ENCODE assay signal across 10 cellular contexts in the genomic region with DNA sequence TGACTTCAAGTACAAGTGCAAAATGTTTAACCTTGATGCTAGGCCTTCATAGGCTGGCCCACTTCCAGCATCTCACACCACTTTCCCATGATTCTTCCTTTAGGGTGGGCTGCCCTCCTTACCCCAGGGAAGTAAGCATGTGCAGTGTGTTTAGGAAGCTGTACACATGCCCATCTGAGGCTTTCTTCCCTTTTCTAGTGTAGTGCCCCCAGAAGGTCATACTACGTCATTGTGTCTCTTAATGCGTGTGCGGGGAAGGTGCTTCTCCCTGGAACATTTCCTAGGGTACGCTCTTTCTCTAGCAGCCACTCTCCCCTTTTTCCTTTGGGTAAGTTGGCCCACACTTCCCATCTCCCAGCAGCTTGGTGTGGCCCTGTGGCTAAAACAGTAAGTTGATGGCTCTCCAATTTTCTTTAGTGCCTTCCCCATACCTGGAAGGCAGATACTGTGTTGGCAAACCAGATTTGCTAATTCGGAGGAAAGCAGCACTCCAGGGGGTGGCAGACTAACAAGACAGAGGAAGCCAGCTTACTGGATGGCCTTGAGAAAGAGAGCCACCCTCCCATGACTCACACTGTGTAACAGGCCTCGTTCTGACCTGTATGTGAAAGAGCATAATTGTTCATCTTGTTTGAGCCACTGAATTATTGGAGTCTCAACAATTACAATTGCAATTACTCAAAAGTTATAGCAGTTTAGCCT. TPM values are rescaled to one million over a fixed set of nuclear protein-coding genes. Genes with fewer than 3 reads are reported as not detected.
DNase-seq lines count a peak whose midpoint lies in the region; ATAC-seq, FAIRE-seq and TF ChIP-seq lines count a peak whose summit lies in the region.
"Had no signal": no experiment of that assay in that cellular context is flagged by ENCODE, and none has a peak within 500 bp of the region (broad histone marks: within the 10 kb centered on the region; RNA-seq: fewer than 3 reads in every experiment).

No MANE protein-coding gene starts in this region.

- peak; percentile 78 for FAIRE-seq in H1 (lab: Jason Lieb, UNC)

- H3K36me3 ChIP-seq in GM23248 (ENCODE audit: low read depth) (no peaks in the 10 kb centered on the region), H1 (ENCODE audit: control insufficient read depth in 2 of 4, insufficient read depth in 4 of 4, low read length in 3 of 4) (no peaks in the 10 kb centered on the region), thyroid gland (no peaks in the 10 kb centered on the region)
- H3K36me3 ChIP-seq: heart right ventricle had no signal

- no peak overlapping the region for H3K14ac ChIP-seq in H1 (ENCODE audit: insufficient read length)

- WGBS in GM23248 (ENCODE audit: low coverage in 1 of 2, low lambda C conversion rate in 2 of 2, missing lambda C conversion rate in 2 of 2), 2 experiments, result 60 to 64% methylated on average over 6 of the region's 6 CpGs
- WGBS in H1 (ENCODE audit: extremely low coverage in 1 of 2, insufficient coverage in 1 of 2, insufficient read length in 1 of 2, insufficient replicate concordance in 2 of 2, low coverage in 1 of 2, low lambda C conversion rate in 2 of 2, missing lambda C conversion rate in 1 of 2), 2 experiments, result 63% methylated on average over 6 of the region's 6 CpGs; no CpG with 5 or more reads in 1 of the 2 experiments
- 80 to 81% methylated on average over 6 of the region's 6 CpGs for WGBS in thyroid gland, 2 donors

- TF ChIP-seq RAD21 in H1 (IDR thresholded peaks at IDR 0.05 in 1 of 2, conservative IDR thresholded peaks at IDR 0.05 in 1 of 2; ENCODE audit: low read depth in 2 of 2, low read length in 2 of 2), result no peak

- H3K79me2 ChIP-seq in GM23248 (ENCODE audit: insufficient read depth) (no peaks in the 10 kb centered on the region), H1 (ENCODE audit: control insufficient read depth in 1 of 2, insufficient read depth in 2 of 2, low read length in 2 of 2) (no peaks in the 10 kb centered on the region)

- H2BK15ac ChIP-seq in H1 (ENCODE audit: low read length), result 0 out of 2 replicates have a peak overlapping the region, but pooled peaks have one; percentile 53

- H3K79me1 ChIP-seq in H1 (ENCODE audit: low read depth, low read length), result no peaks in the 10 kb centered on the region

- no peak overlapping the region for H3K4me3 ChIP-seq in GM23248
- H3K4me3 ChIP-seq in H1 (ENCODE audit: extremely low read depth in 1 of 4, insufficient read depth in 2 of 4, low read depth in 3 of 4, low read length in 4 of 4), result no peak overlapping the region
- no peak overlapping the region for H3K4me3 ChIP-seq in thyroid gland (replicated peaks in 1 of 3)
- H3K4me3 ChIP-seq: heart right ventricle had no signal

- H2BK120ac ChIP-seq in H1 (replicated peaks; ENCODE audit: low read depth, low read length), result peak overlapping the region; percentile 7

- DNase-seq in GM23248, result peak; percentile 96
- DNase-seq in NCI-H69 (lab: John Stamatoyannopoulos, UW), result peak; percentile 83
- DNase-seq in H1 (ENCODE audit: low read depth in 1 of 2, low spot score in 2 of 2), result peak in 1 of 2 experiments; percentile 69
- no peak for DNase-seq in omental fat pad (ENCODE audit: low spot score)
- no peak for DNase-seq in cerebellum (ENCODE audit: low spot score)
- DNase-seq in thyroid gland, result no peak
- DNase-seq: heart right ventricle, T-helper 17 cell had no signal

- H2BK5ac ChIP-seq in H1 (ENCODE audit: low read depth, low read length), result peak overlapping the region; percentile 85; the same call in 1 of the 2 replicates

- TF ChIP-seq EP300 in H1 (IDR thresholded peaks at IDR 0.05; ENCODE audit: borderline replicate concordance in 1 of 2, low read depth in 2 of 2, low read length in 2 of 2), result no peak

- no peaks in the 10 kb centered on the region for H3K23me2 ChIP-seq in H1 (ENCODE audit: low read depth, low read length)

- H2AK5ac ChIP-seq in H1 (ENCODE audit: low read depth, low read length), result peak overlapping the region; percentile 53

- no peak overlapping the region for H4K5ac ChIP-seq in H1 (ENCODE audit: insufficient read length, low read depth, low read length)

- CTCF ChIA-PET in H1 (lab: Charles Lee; ENCODE audit: partially characterized antibody), result interaction anchor here (0.6 to 8.8 kb wide), 7 partner anchors 9 to 203 kb away, joined by 3 to 48 read pairs (median 12); no protein-coding TSS in a partner anchor

- H2AFZ ChIP-seq in GM23248 (peak overlapping the region; percentile 53), H1 (ENCODE audit: low read length) (no peak overlapping the region)

- in situ Hi-C loops in GM23248 (cut with MboI), result no loop called here

- H4K91ac ChIP-seq in H1 (replicated peaks; ENCODE audit: insufficient read length, low read length), result peak overlapping the region; percentile 13

- H3K9me2 ChIP-seq in GM23248 (ENCODE audit: insufficient read depth), result no peaks in the 10 kb centered on the region

- no peak overlapping the region for H3K4me2 ChIP-seq in GM23248 (ENCODE audit: unreplicated experiment)
- H3K4me2 ChIP-seq in H1 (ENCODE audit: insufficient read depth in 1 of 2, low read depth in 2 of 2, low read length in 2 of 2), result peak overlapping the region; percentile 14 to 16; a peak in 3 of 4 replicates

- peak overlapping the region; percentile 57 for H3K56ac ChIP-seq in H1 (replicated peaks; ENCODE audit: insufficient read length, low read depth, low read length)

- no peaks in the 10 kb centered on the region for H3K9me3 ChIP-seq in GM23248 (ENCODE audit: low read depth)
- no peaks in the 10 kb centered on the region for H3K9me3 ChIP-seq in H1 (ENCODE audit: insufficient read depth in 2 of 2, low read depth in 1 of 2, low read length in 1 of 2)
- no peaks in the 10 kb centered on the region for H3K9me3 ChIP-seq in thyroid gland
- H3K9me3 ChIP-seq: heart right ventricle had no signal

- peak overlapping the region; percentile 65; the same call in 1 of the 2 replicates for H3K18ac ChIP-seq in H1 (ENCODE audit: extremely low read depth, low read length)

- POLR2A ChIA-PET in H1 (lab: Charles Lee; ENCODE audit: partially characterized antibody), result interaction anchor here (1.1 to 5.2 kb wide), 8 partner anchors 9 to 135 kb away, joined by 3 to 26 read pairs (median 4); partner anchors contain the start of genes CEBPZ, NDUFAF7 and PRKD3

- ATAC-seq in omental fat pad (ENCODE audit: low FRiP score), result peak; percentile 41
- no peak for ATAC-seq in HG03439 (IDR thresholded peaks at IDR 0.05; ENCODE audit: unreplicated experiment)
- ATAC-seq in HG03378 (IDR thresholded peaks at IDR 0.05; ENCODE audit: unreplicated experiment), result no peak
- ATAC-seq: T-helper 17 cell had no signal

- H2BK12ac ChIP-seq in H1 (ENCODE audit: low read depth, low read length), result peak overlapping the region; percentile 93; the same call in 1 of the 2 replicates

- peaks cover 8% of the 10 kb centered on the region for H3F3A ChIP-seq in GM23248 (ENCODE audit: insufficient read depth)

- H3K4me1 ChIP-seq in GM23248 (ENCODE audit: insufficient read depth), result peaks cover 6% of the 10 kb centered on the region
- H3K4me1 ChIP-seq in H1 (replicated peaks in 1 of 4; ENCODE audit: control insufficient read depth in 3 of 4, insufficient read depth in 4 of 4, low read length in 3 of 4), result peaks cover 14 to 25% (median 16%) of the 10 kb centered on the region in 4 experiments
- H3K4me1 ChIP-seq in thyroid gland, result no peaks in the 10 kb centered on the region

- intact Hi-C loops in thyroid gland (cut with DNase I), result no loop called here

- H3K27ac ChIP-seq in GM23248 (peak overlapping the region; percentile 12; the same call in 1 of the 2 replicates), H1 (ENCODE audit: low read depth, low read length) (no peak overlapping the region), thyroid gland (no peak overlapping the region)

- no peak overlapping the region for H4K8ac ChIP-seq in H1 (ENCODE audit: extremely low read depth, insufficient read depth, low read length)

- H3K9ac ChIP-seq in GM23248 (no peak overlapping the region), H1 (replicated peaks in 1 of 4; ENCODE audit: extremely low read depth in 1 of 4, low read depth in 3 of 4, low read length in 3 of 4) (no peak overlapping the region)

- H3K27me3 ChIP-seq in GM23248 (replicated peaks; ENCODE audit: insufficient read depth), result no peaks in the 10 kb centered on the region
- H3K27me3 ChIP-seq in H1 (replicated peaks in 1 of 4; ENCODE audit: control insufficient read depth in 3 of 4, extremely low read depth in 1 of 4, insufficient read depth in 3 of 4, low read length in 3 of 4), result no peaks in the 10 kb centered on the region
- no peaks in the 10 kb centered on the region for H3K27me3 ChIP-seq in thyroid gland

- no peak for TF ChIP-seq POLR2A in H1 (IDR thresholded peaks at IDR 0.05; ENCODE audit: control extremely low read depth in 1 of 2, low read depth in 2 of 2, low read length in 2 of 2)
- no peak for TF ChIP-seq POLR2A in thyroid gland (IDR thresholded peaks at IDR 0.05)

- peak overlapping the region; percentile 24 for H2BK20ac ChIP-seq in H1 (ENCODE audit: low read length)

- no peak overlapping the region for H3K23ac ChIP-seq in H1 (ENCODE audit: insufficient read length)

- no peak overlapping the region for H3K4ac ChIP-seq in H1 (replicated peaks; ENCODE audit: insufficient read length, low read depth, low read length)

- TF ChIP-seq CTCF in H1 (IDR thresholded peaks at IDR 0.05; ENCODE audit: control extremely low read depth in 1 of 3, insufficient read depth in 1 of 3, low read depth in 1 of 3, low read length in 3 of 3), result peak in 1 of 3 experiments; percentile 13; a peak in 1 of 4 replicates
- no peak for TF ChIP-seq CTCF in omental fat pad (IDR thresholded peaks at IDR 0.05)
- TF ChIP-seq CTCF in thyroid gland (IDR thresholded peaks at IDR 0.05), result no peak

- H4K20me1 ChIP-seq in GM23248 (ENCODE audit: insufficient read depth) (no peaks in the 10 kb centered on the region), H1 (replicated peaks in 1 of 2; ENCODE audit: control insufficient read depth in 1 of 2, insufficient read depth in 2 of 2, low read length in 2 of 2) (no peaks in the 10 kb centered on the region)

RNA-seq across cellular contexts. Expression of gene SULT6B1, which starts 1.1 kb away (rescaled TPM):
- total RNA-seq in GM23248 (2014; rRNA removed; shearing (Covaris generic)), result not detected in 2 replicates
- polyA plus RNA-seq in GM23248 (2016; fragmentation: Nextera tagmentation; extraction: Ambion mirVana) (not detected in 2 replicates), H1 (2011; rRNA removed) (not detected in 2 replicates)
- not detected in 2 replicates for total RNA-seq in H1 (2021; fragmentation: NEBNext Ultra II Directional; extraction: Animal tissue kit (Norgen Biotek cat#: 25700))
- polyA plus RNA-seq in H1 (2011; cell fraction: cytosol; rRNA removed), result not detected
- polyA plus RNA-seq in H1 (2011; cell fraction: nucleus; rRNA removed), result not detected
- not detected in 4 replicates for polyA plus RNA-seq in H1 (2012, experiment 1 of 2)
- polyA plus RNA-seq in H1 (2012, experiment 2 of 2), result not detected
- polyA plus RNA-seq in H1 (2013, experiment 1 of 2), result not detected
- polyA plus RNA-seq in H1 (2013, experiment 2 of 2), result not detected
- polyA minus RNA-seq in H1 (2011; rRNA and poly(A)+ RNA removed), result 0.17 TPM in 1 of 2 replicates, not detected in the other
- polyA minus RNA-seq in H1 (2011; cell fraction: cytosol; rRNA and poly(A)+ RNA removed), result not detected
- polyA minus RNA-seq in H1 (2011; cell fraction: nucleus; rRNA and poly(A)+ RNA removed), result not detected
- total RNA-seq in omental fat pad (not detected), cerebellum (not detected), thyroid gland (not detected)
- total RNA-seq: heart right ventricle, T-helper 17 cell had no signal
- polyA plus RNA-seq: heart right ventricle had no signal

RNA-seq across cellular contexts. Expression of gene CEBPZOS, which starts 6.7 kb away (rescaled TPM):
- total RNA-seq in GM23248 (2014; rRNA removed; shearing (Covaris generic)), result 13.2 and 19.0 TPM in 2 replicates
- polyA plus RNA-seq in GM23248 (2016; fragmentation: Nextera tagmentation; extraction: Ambion mirVana) (37.7 and 39.9 TPM in 2 replicates), H1 (2011; rRNA removed) (20.5 and 27.3 TPM in 2 replicates)
- 43.5 and 43.6 TPM in 2 replicates for total RNA-seq in H1 (2021; fragmentation: NEBNext Ultra II Directional; extraction: Animal tissue kit (Norgen Biotek cat#: 25700))
- polyA plus RNA-seq in H1 (2011; cell fraction: cytosol; rRNA removed), result 26.4 TPM
- polyA plus RNA-seq in H1 (2011; cell fraction: nucleus; rRNA removed), result 10.7 TPM
- polyA plus RNA-seq in H1 (2012, experiment 1 of 2), result 20.0 to 27.4 TPM (median 23.2 TPM) in 4 replicates
- polyA plus RNA-seq in H1 (2012, experiment 2 of 2), result 3.5 TPM
- 65.8 TPM for polyA plus RNA-seq in H1 (2013, experiment 1 of 2)
- 67.5 TPM for polyA plus RNA-seq in H1 (2013, experiment 2 of 2)
- polyA minus RNA-seq in H1 (2011; rRNA and poly(A)+ RNA removed), result 10.3 and 11.3 TPM in 2 replicates
- polyA minus RNA-seq in H1 (2011; cell fraction: cytosol; rRNA and poly(A)+ RNA removed), result 6.0 TPM
- 13.0 TPM for polyA minus RNA-seq in H1 (2011; cell fraction: nucleus; rRNA and poly(A)+ RNA removed)
- total RNA-seq in omental fat pad (10 to 100 TPM; 14.1 to 23.7 (median 20.1) TPM), cerebellum (23.5 TPM), thyroid gland (10 to 100 TPM; 21.0 to 34.2 (median 29.3) TPM)

RNA-seq across cellular contexts. Expression of gene EIF2AK2, which starts 32.8 kb away (rescaled TPM):
- 30.9 and 63.1 TPM in 2 replicates for total RNA-seq in GM23248 (2014; rRNA removed; shearing (Covaris generic))
- polyA plus RNA-seq in GM23248 (2016; fragmentation: Nextera tagmentation; extraction: Ambion mirVana) (35.9 and 43.8 TPM in 2 replicates), H1 (2011; rRNA removed) (6.8 and 13.1 TPM in 2 replicates)
- total RNA-seq in H1 (2021; fragmentation: NEBNext Ultra II Directional; extraction: Animal tissue kit (Norgen Biotek cat#: 25700)), result 46.3 and 46.9 TPM in 2 replicates
- 11.5 TPM for polyA plus RNA-seq in H1 (2011; cell fraction: cytosol; rRNA removed)
- polyA plus RNA-seq in H1 (2011; cell fraction: nucleus; rRNA removed), result 6.3 TPM
- 8.3 to 20.3 TPM (median 10.9 TPM) in 4 replicates for polyA plus RNA-seq in H1 (2012, experiment 1 of 2)
- polyA plus RNA-seq in H1 (2012, experiment 2 of 2), result 1.5 TPM
- polyA plus RNA-seq in H1 (2013, experiment 1 of 2), result 27.0 TPM
- 27.1 TPM for polyA plus RNA-seq in H1 (2013, experiment 2 of 2)
- 19.4 and 29.9 TPM in 2 replicates for polyA minus RNA-seq in H1 (2011; rRNA and poly(A)+ RNA removed)
- 17.4 TPM for polyA minus RNA-seq in H1 (2011; cell fraction: cytosol; rRNA and poly(A)+ RNA removed)
- polyA minus RNA-seq in H1 (2011; cell fraction: nucleus; rRNA and poly(A)+ RNA removed), result 33.2 TPM
- total RNA-seq in omental fat pad (10 to 100 TPM; 19.1 to 46.8 (median 22.5) TPM), cerebellum (47.8 TPM), thyroid gland (10 to 100 TPM; 28.6 to 41.7 (median 31.0) TPM)

RNA-seq across cellular contexts. Expression of gene CEBPZ, which starts 41.8 kb away (rescaled TPM):
- 34.0 and 35.0 TPM in 2 replicates for total RNA-seq in GM23248 (2014; rRNA removed; shearing (Covaris generic))
- 22.6 and 23.0 TPM in 2 replicates for polyA plus RNA-seq in GM23248 (2016; fragmentation: Nextera tagmentation; extraction: Ambion mirVana)
- total RNA-seq in H1 (2021; fragmentation: NEBNext Ultra II Directional; extraction: Animal tissue kit (Norgen Biotek cat#: 25700)), result 186 and 201 TPM in 2 replicates
- 14.7 and 19.1 TPM in 2 replicates for polyA plus RNA-seq in H1 (2011; rRNA removed)
- polyA plus RNA-seq in H1 (2011; cell fraction: cytosol; rRNA removed), result 51.8 TPM
- 21.0 TPM for polyA plus RNA-seq in H1 (2011; cell fraction: nucleus; rRNA removed)
- 107 to 213 TPM (median 119 TPM) in 4 replicates for polyA plus RNA-seq in H1 (2012, experiment 1 of 2)
- polyA plus RNA-seq in H1 (2012, experiment 2 of 2), result 17.0 TPM
- polyA plus RNA-seq in H1 (2013, experiment 1 of 2), result 165 TPM
- 155 TPM for polyA plus RNA-seq in H1 (2013, experiment 2 of 2)
- 66.2 and 97.0 TPM in 2 replicates for polyA minus RNA-seq in H1 (2011; rRNA and poly(A)+ RNA removed)
- 53.7 TPM for polyA minus RNA-seq in H1 (2011; cell fraction: cytosol; rRNA and poly(A)+ RNA removed)
- polyA minus RNA-seq in H1 (2011; cell fraction: nucleus; rRNA and poly(A)+ RNA removed), result 108 TPM
- total RNA-seq in omental fat pad, result 10 to 100 TPM; 30.6 to 67.3 (median 40.9) TPM
- total RNA-seq in cerebellum, result 33.8 TPM
- 10 to 100 TPM; 31.4 to 46.1 (median 34.5) TPM for total RNA-seq in thyroid gland

RNA-seq across cellular contexts. Expression of gene NDUFAF7, which starts 41.9 kb away (rescaled TPM):
- total RNA-seq in GM23248 (2014; rRNA removed; shearing (Covaris generic)), result 14.8 and 25.2 TPM in 2 replicates
- 15.2 and 16.4 TPM in 2 replicates for polyA plus RNA-seq in GM23248 (2016; fragmentation: Nextera tagmentation; extraction: Ambion mirVana)
- total RNA-seq in H1 (2021; fragmentation: NEBNext Ultra II Directional; extraction: Animal tissue kit (Norgen Biotek cat#: 25700)), result 46.8 and 56.0 TPM in 2 replicates
- 34.0 and 50.2 TPM in 2 replicates for polyA plus RNA-seq in H1 (2011; rRNA removed)
- polyA plus RNA-seq in H1 (2011; cell fraction: cytosol; rRNA removed), result 57.3 TPM
- polyA plus RNA-seq in H1 (2011; cell fraction: nucleus; rRNA removed), result 59.4 TPM
- polyA plus RNA-seq in H1 (2012, experiment 1 of 2), result 59.6 to 93.2 TPM (median 63.5 TPM) in 4 replicates
- 8.7 TPM for polyA plus RNA-seq in H1 (2012, experiment 2 of 2)
- 32.4 TPM for polyA plus RNA-seq in H1 (2013, experiment 1 of 2)
- polyA plus RNA-seq in H1 (2013, experiment 2 of 2), result 27.8 TPM
- 43.5 and 55.3 TPM in 2 replicates for polyA minus RNA-seq in H1 (2011; rRNA and poly(A)+ RNA removed)
- polyA minus RNA-seq in H1 (2011; cell fraction: cytosol; rRNA and poly(A)+ RNA removed), result 18.1 TPM
- polyA minus RNA-seq in H1 (2011; cell fraction: nucleus; rRNA and poly(A)+ RNA removed), result 54.8 TPM
- total RNA-seq in omental fat pad, result 10 to 100 TPM; 11.9 to 17.3 (median 12.5) TPM
- 41.0 TPM for total RNA-seq in cerebellum
- 10 to 100 TPM; 11.5 to 23.1 (median 19.1) TPM for total RNA-seq in thyroid gland

Comparison
In these comparisons a context has a peak if more than half of its experiments do, and no peak if none do; other contexts are left out.
1. DNase-seq: peak in GM23248 (single experiment) and NCI-H69 (single experiment); none in omental fat pad (single experiment), cerebellum (single experiment) and thyroid gland (0 of 2).